2 cellular contexts compared by ENCODE assay signal in genomic region chr14:69476824-69477223, GRCh38. TPM values are rescaled to one million over a fixed set of nuclear protein-coding genes. Genes with fewer than 3 reads are reported as not detected.
"Had no signal": no experiment of that assay in that cellular context is flagged by ENCODE, and none has a peak within 500 bp of the region (broad histone marks: within the 10 kb centered on the region; RNA-seq: fewer than 3 reads in every experiment).

No MANE protein-coding gene starts in this region.

RNA-seq across cellular contexts. Expression of gene PLEKHD1, which starts 7.7 kb away (rescaled TPM):
- total RNA-seq: right atrium auricular region, vagina had no signal
